1 cellular context compared by ENCODE assay signal in genomic region chr19:17794412-17794730, GRCh38.
TF ChIP-seq lines count a peak whose summit lies in the region.

No MANE protein-coding gene starts in this region.

TF ChIP-seq in endothelial cell of umbilical vein, 7 proteins besides CTCF, POLR2A, EP300 and RAD21:
- no peak for TF ChIP-seq JUN (IDR thresholded peaks at IDR 0.05; ENCODE audit: borderline replicate concordance, insufficient read depth, insufficient read length, low read depth)
- TF ChIP-seq MYC (IDR thresholded peaks at IDR 0.05; ENCODE audit: low read depth, low read length), result no peak
- no peak for TF ChIP-seq GATA2 (IDR thresholded peaks at IDR 0.05; ENCODE audit: insufficient read depth, insufficient read length, low read depth, low read length)
- no peak for TF ChIP-seq EZH2 (IDR thresholded peaks at IDR 0.05; ENCODE audit: borderline replicate concordance, low read depth, low read length, severe bottlenecking)
- TF ChIP-seq POLR2AphosphoS5 (IDR thresholded peaks at IDR 0.05; ENCODE audit: insufficient read depth, low read depth, low read length), result no peak
- TF ChIP-seq MAX (IDR thresholded peaks at IDR 0.05; ENCODE audit: insufficient read depth, insufficient read length), result no peak
